Comparison of ENCODE assay signal across 2 cellular contexts in the genomic region with DNA sequence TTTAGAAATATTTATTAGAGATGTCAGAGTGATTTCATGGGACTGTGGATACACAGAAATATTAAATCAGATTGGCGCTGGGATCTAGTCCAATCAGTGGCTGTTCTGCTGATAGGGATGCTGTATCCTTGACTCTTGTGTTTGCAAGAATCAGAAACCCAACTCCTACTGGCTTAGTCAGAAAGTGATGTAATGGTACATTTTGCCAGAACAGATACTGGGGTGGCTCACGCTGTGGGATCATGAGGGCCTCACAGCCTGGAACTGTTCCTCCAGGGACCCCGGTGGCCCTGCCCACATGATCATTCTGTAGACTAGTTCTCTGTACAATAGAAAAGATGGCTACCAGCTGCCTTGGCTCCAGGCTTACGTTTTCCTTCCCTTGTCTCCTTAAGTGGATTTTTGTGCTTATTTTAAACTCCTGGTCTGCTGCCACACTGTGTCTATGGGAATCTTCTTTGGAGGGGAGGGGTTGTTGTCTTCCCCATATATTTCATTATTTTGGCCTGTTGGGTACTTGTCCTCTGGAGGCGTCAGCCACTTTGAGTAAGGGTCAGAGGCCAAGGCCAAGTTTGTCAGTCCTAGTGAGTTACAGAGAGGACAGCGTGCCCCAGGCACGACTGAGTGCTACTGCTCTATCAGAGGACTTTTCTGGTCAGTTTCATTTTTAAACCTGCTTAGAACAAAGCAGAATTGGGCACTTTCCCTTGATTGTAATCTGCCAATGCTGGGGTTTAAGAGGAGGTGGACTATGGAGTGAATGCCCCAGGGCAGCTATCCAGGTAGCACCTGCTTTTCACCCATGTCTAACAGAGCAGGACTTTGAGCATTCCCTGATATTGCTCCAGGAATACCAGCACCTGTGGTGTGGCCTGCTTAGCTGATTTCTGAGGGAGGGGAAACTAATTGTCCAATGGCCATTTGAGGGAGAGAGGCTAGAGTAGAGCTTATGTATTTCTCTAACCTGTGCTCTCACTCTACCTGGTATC.
TF ChIP-seq lines count a peak whose summit lies in the region.

No MANE protein-coding gene starts in this region.

TF ChIP-seq in SK-N-SH treated with all-trans-retinoic acid at 6 μM for 48 hours, 23 proteins besides CTCF, POLR2A, EP300 and RAD21:
- TF ChIP-seq ZFP3 (CRISPR knock-in tag; IDR thresholded peaks at IDR 0.05) (0 out of 2 replicates have a peak, but pooled peaks have one; percentile 16), CSDC2 (CRISPR knock-in tag; IDR thresholded peaks at IDR 0.05) (peak; percentile 38; the same call in 1 of the 2 replicates), TCF4 (CRISPR knock-in tag; IDR thresholded peaks at IDR 0.05; ENCODE audit: borderline replicate concordance) (no peak)

TF ChIP-seq in SK-N-SH, 30 proteins besides CTCF, POLR2A, EP300 and RAD21:
- TF ChIP-seq MEF2A (IDR thresholded peaks at IDR 0.05; ENCODE audit: borderline replicate concordance, low read depth) (no peak), RCOR1 (IDR thresholded peaks at IDR 0.05; ENCODE audit: low read length) (no peak), TEAD4 (IDR thresholded peaks at IDR 0.05; ENCODE audit: borderline replicate concordance, insufficient read depth) (no peak), POLR2AphosphoS5 (IDR thresholded peaks at IDR 0.05; ENCODE audit: low read depth, low read length) (no peak), MXI1 (IDR thresholded peaks at IDR 0.05; ENCODE audit: low read depth, low read length) (no peak), NFIC (IDR thresholded peaks at IDR 0.05; ENCODE audit: borderline replicate concordance) (no peak), FOXM1 (IDR thresholded peaks at IDR 0.05; ENCODE audit: low read depth) (no peak)
- TF ChIP-seq, protein P1, sequence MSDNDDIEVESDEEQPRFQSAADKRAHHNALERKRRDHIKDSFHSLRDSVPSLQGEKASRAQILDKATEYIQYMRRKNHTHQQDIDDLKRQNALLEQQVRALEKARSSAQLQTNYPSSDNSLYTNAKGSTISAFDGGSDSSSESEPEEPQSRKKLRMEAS (IDR thresholded peaks at IDR 0.05; ENCODE audit: low read depth), result no peak
- TF ChIP-seq, protein P2, sequence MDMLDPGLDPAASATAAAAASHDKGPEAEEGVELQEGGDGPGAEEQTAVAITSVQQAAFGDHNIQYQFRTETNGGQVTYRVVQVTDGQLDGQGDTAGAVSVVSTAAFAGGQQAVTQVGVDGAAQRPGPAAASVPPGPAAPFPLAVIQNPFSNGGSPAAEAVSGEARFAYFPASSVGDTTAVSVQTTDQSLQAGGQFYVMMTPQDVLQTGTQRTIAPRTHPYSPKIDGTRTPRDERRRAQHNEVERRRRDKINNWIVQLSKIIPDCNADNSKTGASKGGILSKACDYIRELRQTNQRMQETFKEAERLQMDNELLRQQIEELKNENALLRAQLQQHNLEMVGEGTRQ (IDR thresholded peaks at IDR 0.05; ENCODE audit: borderline replicate concordance, low read depth, low read length), result no peak
- TF ChIP-seq, protein P3, sequence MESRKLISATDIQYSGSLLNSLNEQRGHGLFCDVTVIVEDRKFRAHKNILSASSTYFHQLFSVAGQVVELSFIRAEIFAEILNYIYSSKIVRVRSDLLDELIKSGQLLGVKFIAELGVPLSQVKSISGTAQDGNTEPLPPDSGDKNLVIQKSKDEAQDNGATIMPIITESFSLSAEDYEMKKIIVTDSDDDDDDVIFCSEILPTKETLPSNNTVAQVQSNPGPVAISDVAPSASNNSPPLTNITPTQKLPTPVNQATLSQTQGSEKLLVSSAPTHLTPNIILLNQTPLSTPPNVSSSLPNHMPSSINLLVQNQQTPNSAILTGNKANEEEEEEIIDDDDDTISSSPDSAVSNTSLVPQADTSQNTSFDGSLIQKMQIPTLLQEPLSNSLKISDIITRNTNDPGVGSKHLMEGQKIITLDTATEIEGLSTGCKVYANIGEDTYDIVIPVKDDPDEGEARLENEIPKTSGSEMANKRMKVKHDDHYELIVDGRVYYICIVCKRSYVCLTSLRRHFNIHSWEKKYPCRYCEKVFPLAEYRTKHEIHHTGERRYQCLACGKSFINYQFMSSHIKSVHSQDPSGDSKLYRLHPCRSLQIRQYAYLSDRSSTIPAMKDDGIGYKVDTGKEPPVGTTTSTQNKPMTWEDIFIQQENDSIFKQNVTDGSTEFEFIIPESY (IDR thresholded peaks at IDR 0.05; ENCODE audit: borderline replicate concordance, low read depth), result no peak
- TF ChIP-seq, protein P4, sequence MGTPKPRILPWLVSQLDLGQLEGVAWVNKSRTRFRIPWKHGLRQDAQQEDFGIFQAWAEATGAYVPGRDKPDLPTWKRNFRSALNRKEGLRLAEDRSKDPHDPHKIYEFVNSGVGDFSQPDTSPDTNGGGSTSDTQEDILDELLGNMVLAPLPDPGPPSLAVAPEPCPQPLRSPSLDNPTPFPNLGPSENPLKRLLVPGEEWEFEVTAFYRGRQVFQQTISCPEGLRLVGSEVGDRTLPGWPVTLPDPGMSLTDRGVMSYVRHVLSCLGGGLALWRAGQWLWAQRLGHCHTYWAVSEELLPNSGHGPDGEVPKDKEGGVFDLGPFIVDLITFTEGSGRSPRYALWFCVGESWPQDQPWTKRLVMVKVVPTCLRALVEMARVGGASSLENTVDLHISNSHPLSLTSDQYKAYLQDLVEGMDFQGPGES (IDR thresholded peaks at IDR 0.05; ENCODE audit: low read depth, low read length), result no peak
TF ChIP-seq in SK-N-SH: peak in this region for 0.
